In genomic region chr9:122946486-122947003, GRCh38 we compare ENCODE assay signal across 18 cellular contexts. TPM values are rescaled to one million over a fixed set of nuclear protein-coding genes. Genes with fewer than 3 reads are reported as not detected.
DNase-seq lines count a peak whose midpoint lies in the region; ATAC-seq and TF ChIP-seq lines count a peak whose summit lies in the region.
"Had no signal": no experiment of that assay in that cellular context is flagged by ENCODE, and none has a peak within 500 bp of the region (broad histone marks: within the 10 kb centered on the region; RNA-seq: fewer than 3 reads in every experiment).

No MANE protein-coding gene starts in this region.

- H3K4me3 ChIP-seq in neural progenitor cell: no peak overlapping the region

- H3K27ac ChIP-seq in neural progenitor cell: peak overlapping the region; percentile 74

- ATAC-seq in natural killer cell treated with Interleukin-12 subunit alpha and Interleukin-12 subunit beta and Interleukin-15 and Interleukin-18, amount 100 ng/mL, for 72 hours: no peak
- ATAC-seq in natural killer cell (no peak), HG02885 (IDR thresholded peaks at IDR 0.05; ENCODE audit: poor library complexity, unreplicated experiment) (no peak)

- H3K9me3 Mint-ChIP-seq in natural killer cell treated with Interleukin-12 subunit alpha and Interleukin-12 subunit beta and Interleukin-15 and Interleukin-18, amount 100 ng/mL, for 72 hours: no peaks in the 10 kb centered on the region
- H3K9me3 Mint-ChIP-seq in natural killer cell (no peaks in the 10 kb centered on the region), neural progenitor cell (no peaks in the 10 kb centered on the region)
- H3K9me3 Mint-ChIP-seq: CD4-positive, alpha-beta T cell had no signal

- peaks cover 100% of the 10 kb centered on the region for H3K79me2 ChIP-seq in neural progenitor cell (ENCODE audit: low read depth)

- H3K36me3 Mint-ChIP-seq in natural killer cell treated with Interleukin-12 subunit alpha and Interleukin-12 subunit beta and Interleukin-15 and Interleukin-18, amount 100 ng/mL, for 72 hours: peaks cover 4% of the 10 kb centered on the region
- H3K36me3 Mint-ChIP-seq in natural killer cell (no peaks in the 10 kb centered on the region), neural progenitor cell (peaks cover 9% of the 10 kb centered on the region)

- peaks cover 8% of the 10 kb centered on the region for H3F3A ChIP-seq in neural progenitor cell (ENCODE audit: low read depth)

- H3K27me3 Mint-ChIP-seq in natural killer cell treated with Interleukin-12 subunit alpha and Interleukin-12 subunit beta and Interleukin-15 and Interleukin-18, amount 100 ng/mL, for 72 hours: no peaks in the 10 kb centered on the region
- no peaks in the 10 kb centered on the region for H3K27me3 Mint-ChIP-seq in natural killer cell (ENCODE audit: low read depth in 2 of 2)
- no peaks in the 10 kb centered on the region for H3K27me3 Mint-ChIP-seq in neural progenitor cell (ENCODE audit: insufficient read depth, low read depth)
- H3K27me3 Mint-ChIP-seq: B cell; CD4-positive, alpha-beta T cell had no signal

- no peaks in the 10 kb centered on the region for H3K27me3 ChIP-seq in neural progenitor cell

- H3K9ac ChIP-seq in neural progenitor cell: no peak overlapping the region

- no peak for DNase-seq in natural killer cell treated with Interleukin-12 subunit alpha and Interleukin-12 subunit beta and Interleukin-15 and Interleukin-18, amount 100 ng/mL, for 72 hours (ENCODE audit: low spot score)
- no peak for DNase-seq in natural killer cell
- DNase-seq in dermis blood vessel endothelial cell: peak; percentile 41
- no peak for DNase-seq in neural progenitor cell (ENCODE audit: low spot score)
- no peak for DNase-seq in GM19238 (ENCODE audit: insufficient read length, low spot score)
- no peak for DNase-seq in NCI-H2196 treated with DMSO at 0.1 percent for 48 hours (lab: John Stamatoyannopoulos, UW; ENCODE audit: unreplicated experiment)
- DNase-seq: CD4-positive, alpha-beta T cell; DND-41; GDM1; GOT3; KG1; MM.1S; NCI-H1105; NCI-H187; NCI-H774; SIG-M5 had no signal

- no peaks in the 10 kb centered on the region for H3K36me3 ChIP-seq in neural progenitor cell

- TF ChIP-seq CTCF in natural killer cell (IDR thresholded peaks at IDR 0.05): no peak
- no peak for TF ChIP-seq CTCF in neural progenitor cell (IDR thresholded peaks at IDR 0.05)

- peaks cover 91% of the 10 kb centered on the region for H4K20me1 ChIP-seq in neural progenitor cell (ENCODE audit: low read depth)

- no peak overlapping the region for H3K4me2 ChIP-seq in neural progenitor cell

- no peak overlapping the region for H3K4me3 Mint-ChIP-seq in natural killer cell treated with Interleukin-12 subunit alpha and Interleukin-12 subunit beta and Interleukin-15 and Interleukin-18, amount 100 ng/mL, for 72 hours
- H3K4me3 Mint-ChIP-seq in natural killer cell (no peak overlapping the region), neural progenitor cell (no peak overlapping the region)
- H3K4me3 Mint-ChIP-seq: B cell; CD4-positive, alpha-beta T cell had no signal

- intact Hi-C loops in natural killer cell (cut with micrococcal nuclease): no loop called here

- H2AFZ ChIP-seq in neural progenitor cell (replicated peaks): no peak overlapping the region

- H3K4me1 ChIP-seq in neural progenitor cell: peaks cover 24% of the 10 kb centered on the region

- peak overlapping the region; percentile 71 to 77 for H3K27ac Mint-ChIP-seq in natural killer cell treated with Interleukin-12 subunit alpha and Interleukin-12 subunit beta and Interleukin-15 and Interleukin-18, amount 100 ng/mL, for 72 hours
- no peak overlapping the region for H3K27ac Mint-ChIP-seq in natural killer cell
- no peak overlapping the region for H3K27ac Mint-ChIP-seq in neural progenitor cell
- H3K27ac Mint-ChIP-seq: B cell; CD4-positive, alpha-beta T cell had no signal

- H3K4me1 Mint-ChIP-seq in natural killer cell treated with Interleukin-12 subunit alpha and Interleukin-12 subunit beta and Interleukin-15 and Interleukin-18, amount 100 ng/mL, for 72 hours (ENCODE audit: low read depth in 2 of 2): peaks cover 41% of the 10 kb centered on the region in 2 donors
- H3K4me1 Mint-ChIP-seq in natural killer cell: peaks cover 34 to 42% of the 10 kb centered on the region in 2 donors
- peaks cover 26% of the 10 kb centered on the region for H3K4me1 Mint-ChIP-seq in neural progenitor cell

- no peaks in the 10 kb centered on the region for H3K9me3 ChIP-seq in neural progenitor cell (ENCODE audit: low read depth)

RNA-seq across cellular contexts. Expression of gene RABGAP1, which starts 5.7 kb away (rescaled TPM):
- 10 to 100 TPM; 27.6 to 31.2 TPM for total RNA-seq in natural killer cell treated with Interleukin-12 subunit alpha and Interleukin-12 subunit beta and Interleukin-15 and Interleukin-18, amount 100 ng/mL, for 72 hours
- total RNA-seq in natural killer cell (10 to 100 TPM; 37.4 to 49.2 (median 43.0) TPM), dermis blood vessel endothelial cell (55.8 and 62.4 TPM in 2 replicates), neural progenitor cell (ENCODE audit: low replicate concordance) (48.5 and 55.2 TPM in 2 replicates)

RNA-seq across cellular contexts. Expression of gene ZBTB26, which starts 15.2 kb away (rescaled TPM):
- total RNA-seq in natural killer cell treated with Interleukin-12 subunit alpha and Interleukin-12 subunit beta and Interleukin-15 and Interleukin-18, amount 100 ng/mL, for 72 hours: 1 to 10 TPM; 5.1 to 7.5 TPM
- total RNA-seq in natural killer cell: 10 to 100 TPM in 1 of 3 donors, 1 to 10 TPM in 2; 7.8 to 12.2 (median 9.2) TPM
- 4.4 and 5.7 TPM in 2 replicates for total RNA-seq in dermis blood vessel endothelial cell
- 9.0 and 15.5 TPM in 2 replicates for total RNA-seq in neural progenitor cell (ENCODE audit: low replicate concordance)

RNA-seq across cellular contexts. Expression of gene ZBTB6, which starts 33.4 kb away (rescaled TPM):
- total RNA-seq in natural killer cell treated with Interleukin-12 subunit alpha and Interleukin-12 subunit beta and Interleukin-15 and Interleukin-18, amount 100 ng/mL, for 72 hours: 10 to 100 TPM in 1 of 2 donors, 1 to 10 TPM in 1; 7.0 to 13.3 TPM
- total RNA-seq in natural killer cell (1 to 10 TPM; 4.7 to 6.6 (median 5.8) TPM), dermis blood vessel endothelial cell (14.5 and 14.6 TPM in 2 replicates), neural progenitor cell (ENCODE audit: low replicate concordance) (18.0 and 23.7 TPM in 2 replicates)

RNA-seq across cellular contexts. Expression of gene RC3H2, which starts 41.4 kb away (rescaled TPM):
- 10 to 100 TPM; 45.0 to 57.3 TPM for total RNA-seq in natural killer cell treated with Interleukin-12 subunit alpha and Interleukin-12 subunit beta and Interleukin-15 and Interleukin-18, amount 100 ng/mL, for 72 hours
- total RNA-seq in natural killer cell (10 to 100 TPM; 74.0 to 78.8 (median 77.3) TPM), dermis blood vessel endothelial cell (88.0 and 114 TPM in 2 replicates), neural progenitor cell (ENCODE audit: low replicate concordance) (49.9 and 56.7 TPM in 2 replicates)

Comparison
In these comparisons a context has a peak if more than half of its experiments do, and no peak if none do; other contexts are left out.
1. H3K27ac Mint-ChIP-seq: peak in natural killer cell treated with Interleukin-12 subunit alpha and Interleukin-12 subunit beta and Interleukin-15 and Interleukin-18, amount 100 ng/mL, for 72 hours (2 of 2); none in natural killer cell (0 of 2) and neural progenitor cell (single experiment).